In the genomic region with DNA sequence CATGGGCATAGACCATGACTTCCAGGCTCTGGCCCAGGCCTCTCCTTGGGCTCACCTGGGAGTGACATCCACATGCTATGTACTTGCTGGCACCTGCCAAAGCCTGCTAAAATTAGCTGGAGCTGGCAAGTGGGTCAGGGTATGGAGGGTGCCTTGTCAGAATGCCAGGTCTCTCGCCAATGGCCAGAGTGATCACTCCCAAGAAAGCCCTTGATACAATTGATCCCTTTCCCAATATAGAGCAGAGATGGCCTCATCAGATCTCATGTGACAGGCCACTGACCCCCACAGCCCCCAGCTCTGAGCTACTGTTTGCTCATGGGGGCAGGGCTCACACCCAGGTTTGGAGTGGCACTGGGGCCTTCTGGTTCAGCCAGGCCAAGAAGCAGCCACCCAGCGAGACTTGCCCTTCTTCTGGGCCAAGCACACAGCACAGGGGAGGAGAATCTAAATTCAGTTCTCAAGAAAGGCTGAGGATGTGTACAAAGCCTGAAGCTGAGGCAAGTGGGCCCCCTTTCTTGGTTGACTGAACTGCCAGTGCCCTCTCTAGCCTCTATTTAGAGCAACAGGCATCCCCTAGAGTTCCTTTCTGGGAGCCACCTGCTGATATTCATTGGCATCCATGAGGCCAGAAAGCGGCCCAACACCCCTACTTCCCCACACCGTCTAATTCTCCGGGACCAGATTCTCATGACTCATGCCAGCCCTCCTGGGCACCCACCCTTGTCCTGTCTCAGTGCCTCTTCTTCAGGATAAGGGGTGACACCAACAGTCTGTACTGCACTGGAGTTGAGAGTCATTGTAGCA, we compare ENCODE assay signal across 20 cellular contexts. TPM values are rescaled to one million over a fixed set of nuclear protein-coding genes. Genes with fewer than 3 reads are reported as not detected.
"Had no signal": no experiment of that assay in that cellular context is flagged by ENCODE, and none has a peak within 500 bp of the region (broad histone marks: within the 10 kb centered on the region; RNA-seq: fewer than 3 reads in every experiment).

No MANE protein-coding gene starts in this region.

- H3K9me3 Mint-ChIP-seq: activated CD8-positive, alpha-beta T cell treated with anti-CD3 and anti-CD28 coated beads for 36 hours; activated naive CD8-positive, alpha-beta T cell treated with anti-CD3 and anti-CD28 coated beads, Interleukin-2, amount 10 ng/mL, durations not matched to agents 7 days and 5 days; activated T-cell treated with anti-CD3 and anti-CD28 coated beads, Interleukin-2, amount 50 U/mL, for 72 hours; WTC11 had no signal

- H3K36me3 Mint-ChIP-seq: activated naive CD8-positive, alpha-beta T cell treated with anti-CD3 and anti-CD28 coated beads, Interleukin-2, amount 10 ng/mL, durations not matched to agents 7 days and 5 days; brain; WTC11 had no signal

- DNase-seq: activated CD4-positive, alpha-beta T cell treated with anti-CD3 and anti-CD28 coated beads for 4 hours; activated CD8-positive, alpha-beta T cell treated with anti-CD3 and anti-CD28 coated beads for 36 hours; activated naive CD4-positive, alpha-beta T cell; activated naive CD8-positive, alpha-beta T cell treated with anti-CD3 and anti-CD28 coated beads, Interleukin-2, amount 10 ng/mL, durations not matched to agents 7 days and 5 days; activated T-cell treated with anti-CD3 and anti-CD28 coated beads, Interleukin-2, amount 50 U/mL, for 72 hours; gastrocnemius medialis; mesendoderm; nephron progenitor cell; stimulated activated CD4-positive, alpha-beta T cell treated with anti-CD3 and anti-CD28 coated beads, Interleukin-2, amount 100 ng/mL, for 48 hours; SW 1271 had no signal

- H3K27ac Mint-ChIP-seq: activated CD8-positive, alpha-beta T cell treated with anti-CD3 and anti-CD28 coated beads for 36 hours; activated naive CD8-positive, alpha-beta T cell treated with anti-CD3 and anti-CD28 coated beads, Interleukin-2, amount 10 ng/mL, durations not matched to agents 7 days and 5 days; activated T-cell treated with anti-CD3 and anti-CD28 coated beads, Interleukin-2, amount 50 U/mL, for 72 hours; brain; nephron progenitor cell; stimulated activated memory B cell treated with anti-CD40 and anti-IgM and Interleukin-4, amounts not matched to agents 10 μg/mL and 1 μg/mL and 100 μg/mL, for 72 hours had no signal

- H3K4me3 Mint-ChIP-seq: activated CD8-positive, alpha-beta T cell treated with anti-CD3 and anti-CD28 coated beads for 36 hours; activated naive CD8-positive, alpha-beta T cell treated with anti-CD3 and anti-CD28 coated beads, Interleukin-2, amount 10 ng/mL, durations not matched to agents 7 days and 5 days; activated T-cell treated with anti-CD3 and anti-CD28 coated beads, Interleukin-2, amount 50 U/mL, for 72 hours; brain; nephron progenitor cell; stimulated activated memory B cell treated with anti-CD40 and anti-IgM and Interleukin-4, amounts not matched to agents 10 μg/mL and 1 μg/mL and 100 μg/mL, for 72 hours; WTC11 had no signal

- H3K27me3 Mint-ChIP-seq: activated CD8-positive, alpha-beta T cell treated with anti-CD3 and anti-CD28 coated beads for 36 hours; stimulated activated memory B cell treated with anti-CD40 and anti-IgM and Interleukin-4, amounts not matched to agents 10 μg/mL and 1 μg/mL and 100 μg/mL, for 72 hours had no signal

- H3K4me1 Mint-ChIP-seq: activated naive CD8-positive, alpha-beta T cell treated with anti-CD3 and anti-CD28 coated beads, Interleukin-2, amount 10 ng/mL, durations not matched to agents 7 days and 5 days; stimulated activated memory B cell treated with anti-CD40 and anti-IgM and Interleukin-4, amounts not matched to agents 10 μg/mL and 1 μg/mL and 100 μg/mL, for 72 hours had no signal

- ATAC-seq: activated CD8-positive, alpha-beta T cell treated with anti-CD3 and anti-CD28 coated beads for 36 hours; activated T-cell treated with anti-CD3 and anti-CD28 coated beads, Interleukin-2, amount 50 U/mL, for 72 hours; gastrocnemius medialis; stimulated activated memory B cell treated with anti-CD40 and anti-IgM and Interleukin-4, amounts not matched to agents 10 μg/mL and 1 μg/mL and 100 μg/mL, for 72 hours; WTC11 had no signal

RNA-seq across cellular contexts. Expression of a gene that starts 18.9 kb away (rescaled TPM):
- total RNA-seq: activated CD8-positive, alpha-beta T cell treated with anti-CD3 and anti-CD28 coated beads for 36 hours; activated naive CD8-positive, alpha-beta T cell treated with anti-CD3 and anti-CD28 coated beads, Interleukin-2, amount 10 ng/mL, durations not matched to agents 7 days and 5 days; activated T-cell treated with anti-CD3 and anti-CD28 coated beads, Interleukin-2, amount 50 U/mL, for 72 hours; chondrocyte; dermis microvascular lymphatic vessel endothelial cell; epithelial cell of proximal tubule; lower leg skin; osteocyte; T-helper 2 cell treated with Interferon-gamma antibody and Interleukin-4, amounts not matched to agents 100 ng/mL and 5 ng/mL, for 36 hours; vagina had no signal

RNA-seq across cellular contexts. Expression of a gene that starts 29.2 kb away (rescaled TPM):
- total RNA-seq: osteocyte had no signal
